Comparison of ENCODE assay signal across 1 cellular context in genomic region chr5:38441730-38442573, GRCh38.
TF ChIP-seq lines count a peak whose summit lies in the region.

No MANE protein-coding gene starts in this region.

TF ChIP-seq in HepG2, 621 proteins besides CTCF, POLR2A, EP300 and RAD21 (continued from another document):
- TF ChIP-seq REPIN1 (CRISPR knock-in tag; IDR thresholded peaks at IDR 0.05; ENCODE audit: borderline replicate concordance, low read depth) (peak; percentile 51; the same call in 1 of the 2 replicates), PHF5A (CRISPR knock-in tag; IDR thresholded peaks at IDR 0.05; ENCODE audit: low read depth, unreplicated experiment) (peak; percentile 35), HNRNPK (IDR thresholded peaks at IDR 0.05; ENCODE audit: low read depth, low read length, poor library complexity, severe bottlenecking) (no peak), MIXL1 (CRISPR knock-in tag; IDR thresholded peaks at IDR 0.05) (peak; percentile 64; the same call in 1 of the 2 replicates), ATF6 (CRISPR knock-in tag; conservative IDR thresholded peaks at IDR 0.05) (no peak), MIER3 (CRISPR knock-in tag; IDR thresholded peaks at IDR 0.05; ENCODE audit: borderline replicate concordance) (peak; percentile 47; the same call in 1 of the 2 replicates), HNF4A (CRISPR knock-in tag; IDR thresholded peaks at IDR 0.05) (no peak), FOXO1 (CRISPR knock-in tag; IDR thresholded peaks at IDR 0.05) (peak; percentile 42; the same call in 1 of the 2 replicates), ZNF614 (CRISPR knock-in tag; IDR thresholded peaks at IDR 0.05; ENCODE audit: borderline replicate concordance) (peak; percentile 71; the same call in 1 of the 2 replicates), ZFX (CRISPR knock-in tag; IDR thresholded peaks at IDR 0.05; ENCODE audit: low read depth) (peak; percentile 86), ZSCAN31 (CRISPR knock-in tag; IDR thresholded peaks at IDR 0.05; ENCODE audit: low read depth) (0 out of 2 replicates have a peak, but pooled peaks have one; percentile 30), ZNF619 (CRISPR knock-in tag; IDR thresholded peaks at IDR 0.05) (peak; percentile 55; the same call in 1 of the 2 replicates), GATAD2A (CRISPR knock-in tag; IDR thresholded peaks at IDR 0.05) (peak; percentile 49), AHDC1 (CRISPR knock-in tag; IDR thresholded peaks at IDR 0.05; ENCODE audit: borderline replicate concordance) (no peak), ZBTB25 (CRISPR knock-in tag; IDR thresholded peaks at IDR 0.05) (0 out of 2 replicates have a peak, but pooled peaks have one; percentile 19), IKZF5 (CRISPR knock-in tag; IDR thresholded peaks at IDR 0.05) (peak; percentile 54; the same call in 1 of the 2 replicates), ZBTB42 (CRISPR knock-in tag; IDR thresholded peaks at IDR 0.05) (no peak), SALL2 (CRISPR knock-in tag; IDR thresholded peaks at IDR 0.05) (0 out of 2 replicates have a peak, but pooled peaks have one; percentile 26), IRF2 (CRISPR knock-in tag; IDR thresholded peaks at IDR 0.05) (0 out of 2 replicates have a peak, but pooled peaks have one; percentile 50), THAP11 (CRISPR knock-in tag; IDR thresholded peaks at IDR 0.05) (peak; percentile 33; the same call in 1 of the 2 replicates), PAXIP1 (CRISPR knock-in tag; conservative IDR thresholded peaks at IDR 0.05) (no peak), ZNF772 (CRISPR knock-in tag; IDR thresholded peaks at IDR 0.05) (0 out of 2 replicates have a peak, but pooled peaks have one; percentile 45), ARNTL (CRISPR knock-in tag; IDR thresholded peaks at IDR 0.05) (no peak), SAP130 (CRISPR knock-in tag; IDR thresholded peaks at IDR 0.05; ENCODE audit: low read depth) (peak; percentile 20; the same call in 1 of the 2 replicates), ZNF34 (CRISPR knock-in tag; IDR thresholded peaks at IDR 0.05; ENCODE audit: borderline replicate concordance) (no peak), ZFY (CRISPR knock-in tag; IDR thresholded peaks at IDR 0.05) (peak; percentile 69), ZNF740 (CRISPR knock-in tag; IDR thresholded peaks at IDR 0.05) (no peak), STAG1 (CRISPR knock-in tag; IDR thresholded peaks at IDR 0.05) (peak; percentile 100), ELF3 (CRISPR knock-in tag; IDR thresholded peaks at IDR 0.05) (0 out of 2 replicates have a peak, but pooled peaks have one; percentile 43), ZNF549 (CRISPR knock-in tag; IDR thresholded peaks at IDR 0.05) (no peak), ZNF17 (CRISPR knock-in tag; IDR thresholded peaks at IDR 0.05) (no peak), MXI1 (IDR thresholded peaks at IDR 0.05; ENCODE audit: borderline replicate concordance, low read depth, low read length) (peak; percentile 38; the same call in 1 of the 3 replicates), PATZ1 (CRISPR knock-in tag; IDR thresholded peaks at IDR 0.05) (0 out of 2 replicates have a peak, but pooled peaks have one; percentile 10), TERF1 (CRISPR knock-in tag; IDR thresholded peaks at IDR 0.05) (no peak), NFYB (CRISPR knock-in tag; IDR thresholded peaks at IDR 0.05) (no peak), BORCS8-MEF2B (CRISPR knock-in tag; IDR thresholded peaks at IDR 0.05) (peak; percentile 46; the same call in 1 of the 2 replicates), TARDBP (CRISPR knock-in tag; IDR thresholded peaks at IDR 0.05) (peak; percentile 69; the same call in 1 of the 2 replicates), ZBTB38 (CRISPR knock-in tag; IDR thresholded peaks at IDR 0.05) (no peak), ARID3A (IDR thresholded peaks at IDR 0.05; ENCODE audit: low read depth, low read length) (peak; percentile 63), ZNF10 (CRISPR knock-in tag; IDR thresholded peaks at IDR 0.05; ENCODE audit: borderline replicate concordance, low read depth) (no peak)
